Comparison of ENCODE assay signal across 9 cellular contexts in the genomic region with DNA sequence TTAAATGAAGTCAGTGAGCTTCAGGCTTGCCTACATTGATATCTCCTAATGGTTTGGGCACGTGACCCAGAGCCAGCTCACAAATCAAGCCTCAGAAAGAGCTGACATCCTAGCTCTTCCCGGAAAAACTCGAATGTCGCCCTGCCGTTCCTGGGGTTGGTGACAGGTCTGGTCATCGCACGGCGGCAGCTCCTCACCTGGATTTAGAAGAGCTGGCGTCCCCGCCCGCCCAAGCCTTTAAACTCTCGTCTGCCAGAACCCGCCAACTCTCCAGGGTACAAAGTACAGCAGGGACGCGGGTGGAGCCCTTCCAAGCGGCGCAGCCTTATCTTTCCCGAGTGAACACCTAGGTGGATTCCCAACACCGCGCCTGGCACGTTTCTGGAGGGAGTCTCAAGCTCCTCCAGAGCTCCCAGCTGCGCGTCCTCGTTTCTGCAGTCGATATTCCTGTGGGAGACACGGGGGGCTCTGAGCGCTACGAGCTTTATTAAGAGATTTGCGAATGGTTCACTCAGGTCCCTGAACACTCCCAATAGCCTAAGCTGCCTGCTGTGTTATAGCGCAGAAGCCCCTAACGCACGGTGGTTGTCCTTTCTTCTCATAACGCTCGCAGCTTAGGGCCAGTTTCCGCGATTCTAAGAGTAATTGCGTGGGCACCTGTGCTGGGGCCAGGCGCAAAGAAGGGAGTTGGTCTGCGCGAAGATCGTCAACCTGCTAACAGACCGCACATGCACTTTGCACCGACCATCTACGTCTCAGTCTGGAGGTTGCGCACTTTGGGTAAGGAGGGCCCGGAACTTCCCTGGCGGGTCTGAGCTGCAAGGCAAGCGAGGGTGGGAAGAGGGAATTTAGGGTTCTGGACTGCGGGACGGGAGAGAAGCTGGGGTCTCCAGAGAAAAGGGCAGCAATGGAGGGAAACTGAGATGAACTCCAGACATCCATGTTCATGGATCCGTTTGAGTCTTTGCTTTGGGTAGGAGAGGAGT. TPM values are rescaled to one million over a fixed set of nuclear protein-coding genes. Genes with fewer than 3 reads are reported as not detected.
DNase-seq lines count a peak whose midpoint lies in the region; ATAC-seq and TF ChIP-seq lines count a peak whose summit lies in the region.
"Had no signal": no experiment of that assay in that cellular context is flagged by ENCODE, and none has a peak within 500 bp of the region (broad histone marks: within the 10 kb centered on the region; RNA-seq: fewer than 3 reads in every experiment).

A gene with protein sequence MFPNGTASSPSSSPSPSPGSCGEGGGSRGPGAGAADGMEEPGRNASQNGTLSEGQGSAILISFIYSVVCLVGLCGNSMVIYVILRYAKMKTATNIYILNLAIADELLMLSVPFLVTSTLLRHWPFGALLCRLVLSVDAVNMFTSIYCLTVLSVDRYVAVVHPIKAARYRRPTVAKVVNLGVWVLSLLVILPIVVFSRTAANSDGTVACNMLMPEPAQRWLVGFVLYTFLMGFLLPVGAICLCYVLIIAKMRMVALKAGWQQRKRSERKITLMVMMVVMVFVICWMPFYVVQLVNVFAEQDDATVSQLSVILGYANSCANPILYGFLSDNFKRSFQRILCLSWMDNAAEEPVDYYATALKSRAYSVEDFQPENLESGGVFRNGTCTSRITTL (plus strand): TSS at position 75 of the 986 bp plus-strand sequence. CDS start 1,486 bp downstream, outside the sequence.

- WGBS in right lobe of liver (ENCODE audit: insufficient coverage, low coverage, low lambda C conversion rate, missing lambda C conversion rate) = 0% methylated on average over 14 of the region's 51 CpGs
- 11% methylated on average over 50 of the region's 51 CpGs; no CpG with 5 or more reads in 1 of the 2 donors for WGBS in transverse colon (ENCODE audit: low coverage in 1 of 2), 2 donors

- peak within 1 kb of the TSS in 2 of 3 donors; percentile 85 to 92 for H3K27ac ChIP-seq in right lobe of liver
- H3K27ac ChIP-seq in transverse colon = peak within 1 kb of the TSS; percentile 79 to 90 (median 84)

- TF ChIP-seq CTCF in cardiac fibroblast (IDR thresholded peaks at IDR 0.05; ENCODE audit: low read depth, low read length) (no peak), right lobe of liver (IDR thresholded peaks at IDR 0.05) (no peak), transverse colon (IDR thresholded peaks at IDR 0.05) (no peak), CD14-positive monocyte (IDR thresholded peaks at IDR 0.05) (no peak)

- H3K27ac Mint-ChIP-seq in CD14-positive monocyte = no peak within 1 kb of the TSS

- no peaks in the 10 kb centered on the region for H3K36me3 Mint-ChIP-seq in CD14-positive monocyte

- H3K27me3 ChIP-seq in right lobe of liver = no peaks in the 10 kb centered on the region
- H3K27me3 ChIP-seq in transverse colon = peaks cover 42% of the 10 kb centered on the region

- H3K4me1 Mint-ChIP-seq in CD14-positive monocyte = peaks cover 4% of the 10 kb centered on the region

- in situ Hi-C loops in transverse colon (cut with MboI; ENCODE audit: low pct_ligation_motif_present in 1 of 4, low pct_unique_long_range_greater_than_20kb in 1 of 4, low sequenced_read_pairs in 3 of 4) = no loop called here

- H3K4me1 ChIP-seq in right lobe of liver (peaks cover 0 to 9% (median 2%) of the 10 kb centered on the region in 4 donors), transverse colon (peaks cover 0 to 26% (median 13%) of the 10 kb centered on the region in 4 donors)

- peaks cover 50 to 59% (median 51%) of the 10 kb centered on the region in 3 donors for H3K27me3 Mint-ChIP-seq in CD14-positive monocyte (ENCODE audit: low read depth in 3 of 3)

- TF ChIP-seq EP300 in transverse colon (IDR thresholded peaks at IDR 0.05; ENCODE audit: low read depth) = no peak

- H3K9me3 ChIP-seq in right lobe of liver (no peaks in the 10 kb centered on the region), transverse colon (no peaks in the 10 kb centered on the region)

- no peak for TF ChIP-seq POLR2A in right lobe of liver (IDR thresholded peaks at IDR 0.05)
- peak; percentile 23 for TF ChIP-seq POLR2A in transverse colon (IDR thresholded peaks at IDR 0.05)

- peaks cover 2 to 16% (median 11%) of the 10 kb centered on the region in 7 donors for H3K9me3 Mint-ChIP-seq in CD14-positive monocyte

- peak; percentile 76 to 85 (median 83) for ATAC-seq in right lobe of liver

- H3K36me3 ChIP-seq in right lobe of liver (no peaks in the 10 kb centered on the region), transverse colon (no peaks in the 10 kb centered on the region)

- H3K4me3 ChIP-seq in cardiac fibroblast (replicated peaks in 1 of 2; ENCODE audit: low read depth in 2 of 2, low read length in 2 of 2) (peak within 1 kb of the TSS; percentile 31 to 41), right lobe of liver (peak within 1 kb of the TSS; percentile 39 to 64 (median 63)), transverse colon (peak within 1 kb of the TSS in 3 of 4 donors; percentile 41 to 50 (median 49))

- DNase-seq in activated CD8-positive, alpha-beta memory T cell treated with anti-CD3 and anti-CD28 coated beads for 24 hours = peak; percentile 58
- no peak for DNase-seq in activated CD8-positive, alpha-beta memory T cell treated with anti-CD3 and anti-CD28 coated beads, Interleukin-2, amount 50 U/mL, for 4 hours
- DNase-seq in cardiac fibroblast (ENCODE audit: low read depth in 2 of 2) (peak; percentile 12 to 17), right lobe of liver (peak; percentile 86 to 95 (median 94)), transverse colon (peak; percentile 89), CD14-positive monocyte (ENCODE audit: low spot score) (no peak), NCI-H2171 (lab: John Stamatoyannopoulos, UW) (no peak), NCI-H345 treated with DMSO at 0.1 percent for 48 hours (lab: John Stamatoyannopoulos, UW; ENCODE audit: unreplicated experiment) (no peak)
- DNase-seq: midbrain had no signal

- intact Hi-C loops in right lobe of liver (cut with DNase I) (no loop called here), transverse colon (cut with DNase I; ENCODE audit: low total_unique reads) (no loop called here), CD14-positive monocyte (cut with micrococcal nuclease) (no loop called here)

- H3K4me3 Mint-ChIP-seq in CD14-positive monocyte = peak within 1 kb of the TSS in 1 of 2 donors; percentile 79

RNA-seq across cellular contexts. Expression of the gene that starts here (rescaled TPM):
- total RNA-seq in right lobe of liver = 1 to 10 TPM; 1.6 to 8.0 (median 4.0) TPM
- total RNA-seq in transverse colon = 10 to 100 TPM in 1 of 4 donors, 1 to 10 TPM in 3; 1.6 to 10.1 (median 6.9) TPM
- polyA plus RNA-seq in CD14-positive monocyte = not detected

Comparison
In these comparisons a context has a peak if more than half of its experiments do, and no peak if none do; other contexts are left out.
1. DNase-seq: peak in activated CD8-positive, alpha-beta memory T cell treated with anti-CD3 and anti-CD28 coated beads for 24 hours (single experiment), cardiac fibroblast (2 of 2), right lobe of liver (3 of 3) and transverse colon (single experiment); none in activated CD8-positive, alpha-beta memory T cell treated with anti-CD3 and anti-CD28 coated beads, Interleukin-2, amount 50 U/mL, for 4 hours (single experiment), CD14-positive monocyte (single experiment), NCI-H2171 (single experiment) and NCI-H345 treated with DMSO at 0.1 percent for 48 hours (single experiment).
2. Peak in every context shown above with its lines, with median percentiles within 50 percentile points of each other: H3K4me3 ChIP-seq.